In genomic region chr9:135449532-135449931, GRCh38 we compare ENCODE assay signal across 1 cellular context.
TF ChIP-seq lines count a peak whose summit lies in the region.

No MANE protein-coding gene starts in this region.

TF ChIP-seq in K562, 482 proteins besides CTCF, POLR2A, EP300 and RAD21 (continued from another document):
- TF ChIP-seq MTA2 (IDR thresholded peaks at IDR 0.05; ENCODE audit: low read depth) = peak; percentile 52
TF ChIP-seq in K562: peak in this region for 46; not testable (repeated sequence) for 436.
